Comparison of ENCODE assay signal across 28 cellular contexts in genomic region chr2:137117385-137117784, GRCh38.
DNase-seq lines count a peak whose midpoint lies in the region; ATAC-seq and TF ChIP-seq lines count a peak whose summit lies in the region.
"Had no signal": no experiment of that assay in that cellular context is flagged by ENCODE, and none has a peak within 500 bp of the region (broad histone marks: within the 10 kb centered on the region; RNA-seq: fewer than 3 reads in every experiment).

No MANE protein-coding gene starts in this region.

- no peak overlapping the region for H3K27ac Mint-ChIP-seq in activated T-helper 1 cell treated with anti-CD3 and anti-CD28 coated beads, Interleukin-12 subunit alpha, Interleukin-12 subunit beta, Interleukin-2, Interleukin-4 antibody, amounts not matched to agents 30 ng/mL and 10 ng/mL and 1 ng/mL, durations not matched to agents 14 hours and 24 hours and 36 hours
- H3K27ac Mint-ChIP-seq: activated CD4-positive, alpha-beta T cell treated with anti-CD3 and anti-CD28 coated beads, Interleukin-2, amount 10 ng/mL, durations not matched to agents 7 days and 5 days; activated naive CD4-positive, alpha-beta T cell treated with anti-CD3 and anti-CD28 coated beads for 36 hours; CD4-positive, alpha-beta memory T cell; immature natural killer cell; nephron progenitor cell; T-helper 2 cell treated with Interferon-gamma antibody and Interleukin-4, amounts not matched to agents 5 μg/mL and 100 μg/mL, for 36 hours had no signal

- no peak overlapping the region for H3K4me3 Mint-ChIP-seq in activated T-helper 1 cell treated with anti-CD3 and anti-CD28 coated beads, Interleukin-12 subunit alpha, Interleukin-12 subunit beta, Interleukin-2, Interleukin-4 antibody, amounts not matched to agents 30 ng/mL and 10 ng/mL and 1 ng/mL, durations not matched to agents 14 hours and 24 hours and 36 hours
- H3K4me3 Mint-ChIP-seq: activated CD4-positive, alpha-beta T cell treated with anti-CD3 and anti-CD28 coated beads, Interleukin-2, amount 10 ng/mL, durations not matched to agents 7 days and 5 days; activated naive CD4-positive, alpha-beta T cell treated with anti-CD3 and anti-CD28 coated beads for 36 hours; CD4-positive, alpha-beta memory T cell; central memory CD8-positive, alpha-beta T cell; immature natural killer cell; nephron progenitor cell; T-helper 2 cell treated with Interferon-gamma antibody and Interleukin-4, amounts not matched to agents 5 μg/mL and 100 μg/mL, for 36 hours had no signal

- DNase-seq in HS-5 (ENCODE audit: low read depth) (peak; percentile 47), glomerular visceral epithelial cell (ENCODE audit: extremely low spot score) (peak; percentile 57), skeletal muscle cell (ENCODE audit: low read depth) (peak; percentile 6), NCI-H774 (lab: John Stamatoyannopoulos, UW) (no peak)
- no peak for DNase-seq in activated T-helper 1 cell treated with anti-CD3 and anti-CD28 coated beads, Interleukin-12 subunit alpha, Interleukin-12 subunit beta, Interleukin-2, Interleukin-4 antibody, amounts not matched to agents 30 ng/mL and 10 ng/mL and 1 ng/mL, durations not matched to agents 14 hours and 24 hours and 36 hours (ENCODE audit: low spot score)
- DNase-seq: activated CD4-positive, alpha-beta T cell treated with anti-CD3 and anti-CD28 coated beads, Interleukin-2, amount 10 ng/mL, durations not matched to agents 7 days and 5 days; activated naive CD4-positive, alpha-beta T cell treated with anti-CD3 and anti-CD28 coated beads for 36 hours; activated T-cell treated with anti-CD3 and anti-CD28 coated beads, Interleukin-2, amount 50 U/mL, for 48 hours; AML-193; amniotic stem cell; CD4-positive, alpha-beta memory T cell; dorsolateral prefrontal cortex; immature natural killer cell; lower lobe of right lung; MV-4-11; NCI-H2171 treated with DMSO at 0.1 percent for 48 hours; NCI-H524 treated with DMSO at 0.1 percent for 48 hours; nephron progenitor cell; Peyer's patch; posterior cingulate gyrus; stimulated activated CD8-positive, alpha-beta memory T cell treated with anti-CD3 and anti-CD28 coated beads, Interleukin-4, amount 100 ng/mL, for 48 hours; stomach; trophoblast cell had no signal

- H3K36me3 Mint-ChIP-seq in activated T-helper 1 cell treated with anti-CD3 and anti-CD28 coated beads, Interleukin-12 subunit alpha, Interleukin-12 subunit beta, Interleukin-2, Interleukin-4 antibody, amounts not matched to agents 30 ng/mL and 10 ng/mL and 1 ng/mL, durations not matched to agents 14 hours and 24 hours and 36 hours (ENCODE audit: low read depth), result no peaks in the 10 kb centered on the region
- H3K36me3 Mint-ChIP-seq: CD4-positive, alpha-beta memory T cell; immature natural killer cell had no signal

- no peaks in the 10 kb centered on the region for H3K27me3 Mint-ChIP-seq in activated T-helper 1 cell treated with anti-CD3 and anti-CD28 coated beads, Interleukin-12 subunit alpha, Interleukin-12 subunit beta, Interleukin-2, Interleukin-4 antibody, amounts not matched to agents 30 ng/mL and 10 ng/mL and 1 ng/mL, durations not matched to agents 14 hours and 24 hours and 36 hours (ENCODE audit: insufficient read depth)
- H3K27me3 Mint-ChIP-seq: activated CD4-positive, alpha-beta T cell treated with anti-CD3 and anti-CD28 coated beads, Interleukin-2, amount 10 ng/mL, durations not matched to agents 7 days and 5 days; CD4-positive, alpha-beta memory T cell; central memory CD8-positive, alpha-beta T cell had no signal

- H3K4me1 Mint-ChIP-seq in activated T-helper 1 cell treated with anti-CD3 and anti-CD28 coated beads, Interleukin-12 subunit alpha, Interleukin-12 subunit beta, Interleukin-2, Interleukin-4 antibody, amounts not matched to agents 30 ng/mL and 10 ng/mL and 1 ng/mL, durations not matched to agents 14 hours and 24 hours and 36 hours (ENCODE audit: low read depth), result no peaks in the 10 kb centered on the region
- H3K4me1 Mint-ChIP-seq: activated CD4-positive, alpha-beta T cell treated with anti-CD3 and anti-CD28 coated beads, Interleukin-2, amount 10 ng/mL, durations not matched to agents 7 days and 5 days; CD4-positive, alpha-beta memory T cell; central memory CD8-positive, alpha-beta T cell; immature natural killer cell; nephron progenitor cell had no signal

- ATAC-seq in SK-N-SH treated with all-trans-retinoic acid at 6 μM for 48 hours (peak; percentile 54; the same call in 2 of the 3 replicates), HG03460 (IDR thresholded peaks at IDR 0.05; ENCODE audit: unreplicated experiment) (no peak)
- ATAC-seq: lower lobe of right lung had no signal

- no peak overlapping the region for H3K4me3 ChIP-seq in skeletal muscle cell (ENCODE audit: low read depth, low read length)
- H3K4me3 ChIP-seq: dorsolateral prefrontal cortex, lower lobe of right lung, Peyer's patch, SK-N-MC, stomach had no signal

- H3K9me3 Mint-ChIP-seq in activated T-helper 1 cell treated with anti-CD3 and anti-CD28 coated beads, Interleukin-12 subunit alpha, Interleukin-12 subunit beta, Interleukin-2, Interleukin-4 antibody, amounts not matched to agents 30 ng/mL and 10 ng/mL and 1 ng/mL, durations not matched to agents 14 hours and 24 hours and 36 hours, result no peaks in the 10 kb centered on the region
- H3K9me3 Mint-ChIP-seq: activated CD4-positive, alpha-beta T cell treated with anti-CD3 and anti-CD28 coated beads, Interleukin-2, amount 10 ng/mL, durations not matched to agents 7 days and 5 days; activated naive CD4-positive, alpha-beta T cell treated with anti-CD3 and anti-CD28 coated beads for 36 hours; nephron progenitor cell; T-helper 2 cell treated with Interferon-gamma antibody and Interleukin-4, amounts not matched to agents 5 μg/mL and 100 μg/mL, for 36 hours had no signal

- intact Hi-C loops in activated T-helper 1 cell treated with anti-CD3 and anti-CD28 coated beads, Interleukin-12 subunit alpha, Interleukin-12 subunit beta, Interleukin-2, Interleukin-4 antibody, amounts not matched to agents 30 ng/mL and 10 ng/mL and 1 ng/mL, durations not matched to agents 14 hours and 24 hours and 36 hours (cut with micrococcal nuclease), result no loop called here

TF ChIP-seq in SK-N-SH treated with all-trans-retinoic acid at 6 μM for 48 hours, 23 proteins besides CTCF, POLR2A, EP300 and RAD21:
- no peak for TF ChIP-seq ARNTL (CRISPR knock-in tag; IDR thresholded peaks at IDR 0.05; ENCODE audit: borderline replicate concordance, low read depth)
- TF ChIP-seq CREB5 (CRISPR knock-in tag; IDR thresholded peaks at IDR 0.05; ENCODE audit: low read depth), result 0 out of 2 replicates have a peak, but pooled peaks have one; percentile 19

Comparison
In these comparisons a context has a peak if more than half of its experiments do, and no peak if none do; other contexts are left out.
1. DNase-seq: peak in HS-5 (single experiment), glomerular visceral epithelial cell (single experiment) and skeletal muscle cell (single experiment); none in NCI-H774 (single experiment) and activated T-helper 1 cell treated with anti-CD3 and anti-CD28 coated beads, Interleukin-12 subunit alpha, Interleukin-12 subunit beta, Interleukin-2, Interleukin-4 antibody, amounts not matched to agents 30 ng/mL and 10 ng/mL and 1 ng/mL, durations not matched to agents 14 hours and 24 hours and 36 hours (single experiment).